1 cellular context compared by ENCODE assay signal in genomic region chr1:151762941-151763921, GRCh38.
TF ChIP-seq lines count a peak whose summit lies in the region.

MRPL9 (minus strand) TSS chr1:151763496; CDS start chr1:151763479, 17 bp downstream.

TF ChIP-seq in K562, 482 proteins besides CTCF, POLR2A, EP300 and RAD21 (continued from another document and continues in another):
- TF ChIP-seq ZNF165 (CRISPR knock-in tag; IDR thresholded peaks at IDR 0.05; ENCODE audit: borderline replicate concordance) = no peak
- no peak for TF ChIP-seq PHF21A (IDR thresholded peaks at IDR 0.05; ENCODE audit: borderline replicate concordance, low read depth)
- TF ChIP-seq CCNT2 (IDR thresholded peaks at IDR 0.05; ENCODE audit: borderline replicate concordance, extremely low read depth, insufficient read length, low read depth, low read length) = peak; percentile 57
- peak; percentile 37; the same call in 1 of the 2 replicates for TF ChIP-seq NFIC (IDR thresholded peaks at IDR 0.05)
- TF ChIP-seq GTF2E2 (tag; IDR thresholded peaks at IDR 0.05) = peak; percentile 95
- peak in 1 of 2 experiments; percentile 90; a peak in 2 of 4 replicates for TF ChIP-seq HDAC1 (IDR thresholded peaks at IDR 0.05)
- TF ChIP-seq CBX1 (IDR thresholded peaks at IDR 0.05; ENCODE audit: low read depth) = peak; percentile 76; the same call in 1 of the 2 replicates
- TF ChIP-seq, protein P1, sequence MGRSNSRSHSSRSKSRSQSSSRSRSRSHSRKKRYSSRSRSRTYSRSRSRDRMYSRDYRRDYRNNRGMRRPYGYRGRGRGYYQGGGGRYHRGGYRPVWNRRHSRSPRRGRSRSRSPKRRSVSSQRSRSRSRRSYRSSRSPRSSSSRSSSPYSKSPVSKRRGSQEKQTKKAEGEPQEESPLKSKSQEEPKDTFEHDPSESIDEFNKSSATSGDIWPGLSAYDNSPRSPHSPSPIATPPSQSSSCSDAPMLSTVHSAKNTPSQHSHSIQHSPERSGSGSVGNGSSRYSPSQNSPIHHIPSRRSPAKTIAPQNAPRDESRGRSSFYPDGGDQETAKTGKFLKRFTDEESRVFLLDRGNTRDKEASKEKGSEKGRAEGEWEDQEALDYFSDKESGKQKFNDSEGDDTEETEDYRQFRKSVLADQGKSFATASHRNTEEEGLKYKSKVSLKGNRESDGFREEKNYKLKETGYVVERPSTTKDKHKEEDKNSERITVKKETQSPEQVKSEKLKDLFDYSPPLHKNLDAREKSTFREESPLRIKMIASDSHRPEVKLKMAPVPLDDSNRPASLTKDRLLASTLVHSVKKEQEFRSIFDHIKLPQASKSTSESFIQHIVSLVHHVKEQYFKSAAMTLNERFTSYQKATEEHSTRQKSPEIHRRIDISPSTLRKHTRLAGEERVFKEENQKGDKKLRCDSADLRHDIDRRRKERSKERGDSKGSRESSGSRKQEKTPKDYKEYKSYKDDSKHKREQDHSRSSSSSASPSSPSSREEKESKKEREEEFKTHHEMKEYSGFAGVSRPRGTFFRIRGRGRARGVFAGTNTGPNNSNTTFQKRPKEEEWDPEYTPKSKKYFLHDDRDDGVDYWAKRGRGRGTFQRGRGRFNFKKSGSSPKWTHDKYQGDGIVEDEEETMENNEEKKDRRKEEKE (IDR thresholded peaks at IDR 0.05; ENCODE audit: borderline replicate concordance in 1 of 2, control insufficient read depth in 1 of 2, low read depth in 2 of 2, low read length in 1 of 2) = 0 out of 4 replicates have a peak, but pooled peaks of 1 of the 2 experiments have one; percentile 25
- TF ChIP-seq KAT8 (IDR thresholded peaks at IDR 0.05; ENCODE audit: low read depth) = no peak
- TF ChIP-seq, protein P2, sequence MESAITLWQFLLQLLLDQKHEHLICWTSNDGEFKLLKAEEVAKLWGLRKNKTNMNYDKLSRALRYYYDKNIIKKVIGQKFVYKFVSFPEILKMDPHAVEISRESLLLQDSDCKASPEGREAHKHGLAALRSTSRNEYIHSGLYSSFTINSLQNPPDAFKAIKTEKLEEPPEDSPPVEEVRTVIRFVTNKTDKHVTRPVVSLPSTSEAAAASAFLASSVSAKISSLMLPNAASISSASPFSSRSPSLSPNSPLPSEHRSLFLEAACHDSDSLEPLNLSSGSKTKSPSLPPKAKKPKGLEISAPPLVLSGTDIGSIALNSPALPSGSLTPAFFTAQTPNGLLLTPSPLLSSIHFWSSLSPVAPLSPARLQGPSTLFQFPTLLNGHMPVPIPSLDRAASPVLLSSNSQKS (CRISPR knock-in tag; IDR thresholded peaks at IDR 0.05) = no peak
- TF ChIP-seq, protein P3, sequence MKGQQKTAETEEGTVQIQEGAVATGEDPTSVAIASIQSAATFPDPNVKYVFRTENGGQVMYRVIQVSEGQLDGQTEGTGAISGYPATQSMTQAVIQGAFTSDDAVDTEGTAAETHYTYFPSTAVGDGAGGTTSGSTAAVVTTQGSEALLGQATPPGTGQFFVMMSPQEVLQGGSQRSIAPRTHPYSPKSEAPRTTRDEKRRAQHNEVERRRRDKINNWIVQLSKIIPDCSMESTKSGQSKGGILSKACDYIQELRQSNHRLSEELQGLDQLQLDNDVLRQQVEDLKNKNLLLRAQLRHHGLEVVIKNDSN (CRISPR knock-in tag; IDR thresholded peaks at IDR 0.05) = no peak
- TF ChIP-seq ATF1 (CRISPR knock-in tag; IDR thresholded peaks at IDR 0.05) = peak; percentile 9; the same call in 1 of the 2 replicates
- TF ChIP-seq ATF1 (tag; IDR thresholded peaks at IDR 0.05) = peak; percentile 86
- TF ChIP-seq ZC3H8 (IDR thresholded peaks at IDR 0.05) = no peak
- peak; percentile 42; the same call in 1 of the 2 replicates for TF ChIP-seq TCF3 (CRISPR knock-in tag; IDR thresholded peaks at IDR 0.05)
- no peak for TF ChIP-seq PTTG1 (tag; IDR thresholded peaks at IDR 0.05; ENCODE audit: low read depth)
- TF ChIP-seq SIRT6 (IDR thresholded peaks at IDR 0.05; ENCODE audit: low read depth, low read length) = no peak
- TF ChIP-seq, protein P4, sequence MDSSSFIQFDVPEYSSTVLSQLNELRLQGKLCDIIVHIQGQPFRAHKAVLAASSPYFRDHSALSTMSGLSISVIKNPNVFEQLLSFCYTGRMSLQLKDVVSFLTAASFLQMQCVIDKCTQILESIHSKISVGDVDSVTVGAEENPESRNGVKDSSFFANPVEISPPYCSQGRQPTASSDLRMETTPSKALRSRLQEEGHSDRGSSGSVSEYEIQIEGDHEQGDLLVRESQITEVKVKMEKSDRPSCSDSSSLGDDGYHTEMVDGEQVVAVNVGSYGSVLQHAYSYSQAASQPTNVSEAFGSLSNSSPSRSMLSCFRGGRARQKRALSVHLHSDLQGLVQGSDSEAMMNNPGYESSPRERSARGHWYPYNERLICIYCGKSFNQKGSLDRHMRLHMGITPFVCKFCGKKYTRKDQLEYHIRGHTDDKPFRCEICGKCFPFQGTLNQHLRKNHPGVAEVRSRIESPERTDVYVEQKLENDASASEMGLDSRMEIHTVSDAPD (CRISPR knock-in tag; IDR thresholded peaks at IDR 0.05) = 0 out of 2 replicates have a peak, but pooled peaks have one; percentile 30
- no peak for TF ChIP-seq CAMTA2 (CRISPR knock-in tag; conservative IDR thresholded peaks at IDR 0.05)
- TF ChIP-seq BRD9 (IDR thresholded peaks at IDR 0.05; ENCODE audit: low read depth, partially characterized antibody) = no peak
- no peak for TF ChIP-seq CEBPB (tag; IDR thresholded peaks at IDR 0.05)
- no peak for TF ChIP-seq HMG20B (CRISPR knock-in tag; IDR thresholded peaks at IDR 0.05)
- TF ChIP-seq TAF1 (IDR thresholded peaks at IDR 0.05; ENCODE audit: control insufficient read depth, extremely low read depth, insufficient read depth, low read length, severe bottlenecking) = peak; percentile 95
- TF ChIP-seq SMARCA4 (IDR thresholded peaks at IDR 0.05) = no peak
- TF ChIP-seq DIDO1 (tag; IDR thresholded peaks at IDR 0.05; ENCODE audit: low read depth) = peak; percentile 90
- TF ChIP-seq POLR2G (IDR thresholded peaks at IDR 0.05; ENCODE audit: low read depth, low read length) = peak; percentile 99
- peak; percentile 69; the same call in 1 of the 2 replicates for TF ChIP-seq MTA3 (IDR thresholded peaks at IDR 0.05; ENCODE audit: borderline replicate concordance)
- no peak for TF ChIP-seq MYNN (IDR thresholded peaks at IDR 0.05)
- no peak for TF ChIP-seq MYNN (CRISPR knock-in tag; IDR thresholded peaks at IDR 0.05)
- peak; percentile 98 for TF ChIP-seq MTA1 (IDR thresholded peaks at IDR 0.05; ENCODE audit: borderline replicate concordance)
- TF ChIP-seq, protein P5, sequence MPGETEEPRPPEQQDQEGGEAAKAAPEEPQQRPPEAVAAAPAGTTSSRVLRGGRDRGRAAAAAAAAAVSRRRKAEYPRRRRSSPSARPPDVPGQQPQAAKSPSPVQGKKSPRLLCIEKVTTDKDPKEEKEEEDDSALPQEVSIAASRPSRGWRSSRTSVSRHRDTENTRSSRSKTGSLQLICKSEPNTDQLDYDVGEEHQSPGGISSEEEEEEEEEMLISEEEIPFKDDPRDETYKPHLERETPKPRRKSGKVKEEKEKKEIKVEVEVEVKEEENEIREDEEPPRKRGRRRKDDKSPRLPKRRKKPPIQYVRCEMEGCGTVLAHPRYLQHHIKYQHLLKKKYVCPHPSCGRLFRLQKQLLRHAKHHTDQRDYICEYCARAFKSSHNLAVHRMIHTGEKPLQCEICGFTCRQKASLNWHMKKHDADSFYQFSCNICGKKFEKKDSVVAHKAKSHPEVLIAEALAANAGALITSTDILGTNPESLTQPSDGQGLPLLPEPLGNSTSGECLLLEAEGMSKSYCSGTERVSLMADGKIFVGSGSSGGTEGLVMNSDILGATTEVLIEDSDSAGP (CRISPR knock-in tag; IDR thresholded peaks at IDR 0.05) = no peak
- TF ChIP-seq ZNF133 (CRISPR knock-in tag; IDR thresholded peaks at IDR 0.05) = no peak
- no peak for TF ChIP-seq ZNF518B (CRISPR knock-in tag; IDR thresholded peaks at IDR 0.05)
- 0 out of 2 replicates have a peak, but pooled peaks have one; percentile 59 for TF ChIP-seq TARDBP (IDR thresholded peaks at IDR 0.05)
- TF ChIP-seq OTX1 (CRISPR knock-in tag; IDR thresholded peaks at IDR 0.05) = no peak
- TF ChIP-seq, protein P6, sequence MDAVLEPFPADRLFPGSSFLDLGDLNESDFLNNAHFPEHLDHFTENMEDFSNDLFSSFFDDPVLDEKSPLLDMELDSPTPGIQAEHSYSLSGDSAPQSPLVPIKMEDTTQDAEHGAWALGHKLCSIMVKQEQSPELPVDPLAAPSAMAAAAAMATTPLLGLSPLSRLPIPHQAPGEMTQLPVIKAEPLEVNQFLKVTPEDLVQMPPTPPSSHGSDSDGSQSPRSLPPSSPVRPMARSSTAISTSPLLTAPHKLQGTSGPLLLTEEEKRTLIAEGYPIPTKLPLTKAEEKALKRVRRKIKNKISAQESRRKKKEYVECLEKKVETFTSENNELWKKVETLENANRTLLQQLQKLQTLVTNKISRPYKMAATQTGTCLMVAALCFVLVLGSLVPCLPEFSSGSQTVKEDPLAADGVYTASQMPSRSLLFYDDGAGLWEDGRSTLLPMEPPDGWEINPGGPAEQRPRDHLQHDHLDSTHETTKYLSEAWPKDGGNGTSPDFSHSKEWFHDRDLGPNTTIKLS (IDR thresholded peaks at IDR 0.05; ENCODE audit: borderline replicate concordance, low read depth) = peak; percentile 42; the same call in 1 of the 2 replicates
- peak; percentile 73 for TF ChIP-seq CXXC5 (CRISPR knock-in tag; IDR thresholded peaks at IDR 0.05)
- TF ChIP-seq, protein P7, sequence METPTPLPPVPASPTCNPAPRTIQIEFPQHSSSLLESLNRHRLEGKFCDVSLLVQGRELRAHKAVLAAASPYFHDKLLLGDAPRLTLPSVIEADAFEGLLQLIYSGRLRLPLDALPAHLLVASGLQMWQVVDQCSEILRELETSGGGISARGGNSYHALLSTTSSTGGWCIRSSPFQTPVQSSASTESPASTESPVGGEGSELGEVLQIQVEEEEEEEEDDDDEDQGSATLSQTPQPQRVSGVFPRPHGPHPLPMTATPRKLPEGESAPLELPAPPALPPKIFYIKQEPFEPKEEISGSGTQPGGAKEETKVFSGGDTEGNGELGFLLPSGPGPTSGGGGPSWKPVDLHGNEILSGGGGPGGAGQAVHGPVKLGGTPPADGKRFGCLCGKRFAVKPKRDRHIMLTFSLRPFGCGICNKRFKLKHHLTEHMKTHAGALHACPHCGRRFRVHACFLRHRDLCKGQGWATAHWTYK (CRISPR knock-in tag; IDR thresholded peaks at IDR 0.05) = 0 out of 2 replicates have a peak, but pooled peaks have one; percentile 69
- peak; percentile 93 for TF ChIP-seq RBBP5 (IDR thresholded peaks at IDR 0.05; ENCODE audit: borderline replicate concordance, insufficient read depth, low read length, poor library complexity, severe bottlenecking)
- TF ChIP-seq GMEB1 (CRISPR knock-in tag; IDR thresholded peaks at IDR 0.05) = no peak
